Comparison of ENCODE assay signal across 24 cellular contexts in genomic region chr15:98711810-98712209, GRCh38.
"Had no signal": no experiment of that assay in that cellular context is flagged by ENCODE, and none has a peak within 500 bp of the region (broad histone marks: within the 10 kb centered on the region; RNA-seq: fewer than 3 reads in every experiment).

No MANE protein-coding gene starts in this region.

- H3K4me3 ChIP-seq: hepatocyte, ovary, prostate gland, sigmoid colon, upper lobe of right lung had no signal

- H3K9me3 ChIP-seq: ovary, prostate gland, sigmoid colon, upper lobe of right lung had no signal

- H3K4me3 Mint-ChIP-seq: activated CD8-positive, alpha-beta memory T cell treated with anti-CD3 and anti-CD28 coated beads, Interleukin-2, amount 10 ng/mL, durations not matched to agents 7 days and 5 days; activated CD8-positive, alpha-beta T cell treated with anti-CD3 and anti-CD28 coated beads, Interleukin-2, amount 10 ng/mL, durations not matched to agents 7 days and 5 days; central memory CD8-positive, alpha-beta T cell; dendritic cell treated with granulocyte-macrophage colony-stimulating factor and Interleukin-4, amounts not matched to agents 40 ng/mL and 50 ng/mL, for 4 days; mesothelial cell of epicardium; stimulated activated effector memory CD8-positive, alpha-beta T cell treated with anti-CD3 and anti-CD28 coated beads, Interleukin-12 subunit alpha, Interleukin-12 subunit beta, amount 100 ng/mL, for 72 hours; stimulated activated naive CD8-positive, alpha-beta T cell treated with anti-CD3 and anti-CD28 coated beads, Interleukin-15, amount 100 ng/mL, for 72 hours; T-helper 17 cell had no signal

- ATAC-seq: activated CD8-positive, alpha-beta memory T cell treated with anti-CD3 and anti-CD28 coated beads, Interleukin-2, amount 10 ng/mL, durations not matched to agents 7 days and 5 days; activated CD8-positive, alpha-beta T cell treated with anti-CD3 and anti-CD28 coated beads, Interleukin-2, amount 10 ng/mL, durations not matched to agents 7 days and 5 days; left cardiac atrium; stimulated activated effector memory CD8-positive, alpha-beta T cell treated with anti-CD3 and anti-CD28 coated beads, Interleukin-12 subunit alpha, Interleukin-12 subunit beta, amount 100 ng/mL, for 72 hours; stimulated activated naive CD8-positive, alpha-beta T cell treated with anti-CD3 and anti-CD28 coated beads, Interleukin-15, amount 100 ng/mL, for 72 hours; T-helper 17 cell; upper lobe of right lung had no signal

- H2AFZ ChIP-seq: hepatocyte had no signal

- H3K27ac ChIP-seq: hepatocyte, ovary, prostate gland, sigmoid colon, upper lobe of right lung had no signal

- H3K36me3 ChIP-seq: ovary, prostate gland had no signal

- H3K27me3 ChIP-seq: hepatocyte, ovary, sigmoid colon, upper lobe of right lung had no signal

- H3K4me2 ChIP-seq: hepatocyte had no signal

- H3K27ac Mint-ChIP-seq: activated CD8-positive, alpha-beta memory T cell treated with anti-CD3 and anti-CD28 coated beads, Interleukin-2, amount 10 ng/mL, durations not matched to agents 7 days and 5 days; activated CD8-positive, alpha-beta T cell treated with anti-CD3 and anti-CD28 coated beads, Interleukin-2, amount 10 ng/mL, durations not matched to agents 7 days and 5 days; activated T-helper 2 cell treated with anti-CD3 and anti-CD28 coated beads, Interferon-gamma antibody, Interleukin-2, Interleukin-4, amounts not matched to agents 10 μg/mL and 5 μg/mL and 100 μg/mL, durations not matched to agents 14 hours and 24 hours and 36 hours; dendritic cell treated with granulocyte-macrophage colony-stimulating factor and Interleukin-4, amounts not matched to agents 40 ng/mL and 50 ng/mL, for 4 days; mesothelial cell of epicardium; stimulated activated effector memory CD8-positive, alpha-beta T cell treated with anti-CD3 and anti-CD28 coated beads, Interleukin-12 subunit alpha, Interleukin-12 subunit beta, amount 100 ng/mL, for 72 hours; T-helper 17 cell had no signal

- H3K27me3 Mint-ChIP-seq: activated CD8-positive, alpha-beta memory T cell treated with anti-CD3 and anti-CD28 coated beads, Interleukin-2, amount 10 ng/mL, durations not matched to agents 7 days and 5 days; central memory CD8-positive, alpha-beta T cell; dendritic cell treated with granulocyte-macrophage colony-stimulating factor and Interleukin-4, amounts not matched to agents 40 ng/mL and 50 ng/mL, for 4 days; naive B cell; stimulated activated naive CD8-positive, alpha-beta T cell treated with anti-CD3 and anti-CD28 coated beads, Interleukin-15, amount 100 ng/mL, for 72 hours; T-helper 17 cell had no signal

- DNase-seq: activated CD4-positive, alpha-beta T cell treated with anti-CD3 and anti-CD28 coated beads for 1 hour; activated CD8-positive, alpha-beta memory T cell treated with anti-CD3 and anti-CD28 coated beads, Interleukin-2, amount 10 ng/mL, durations not matched to agents 7 days and 5 days; activated CD8-positive, alpha-beta T cell treated with anti-CD3 and anti-CD28 coated beads, Interleukin-2, amount 10 ng/mL, durations not matched to agents 7 days and 5 days; activated T-cell treated with anti-CD3 and anti-CD28 coated beads, Interleukin-2, amount 50 U/mL, for 48 hours; anterior cingulate cortex; left cardiac atrium; naive B cell; ovary; retina; sigmoid colon; small intestine; stimulated activated CD4-positive, alpha-beta T cell treated with anti-CD3 and anti-CD28 coated beads, Interleukin-4, amount 100 ng/mL, for 24 hours; stimulated activated naive CD8-positive, alpha-beta T cell treated with anti-CD3 and anti-CD28 coated beads, Interleukin-15, amount 100 ng/mL, for 72 hours; substantia nigra; T-helper 17 cell; T1000; upper lobe of right lung had no signal
